In the genomic region with DNA sequence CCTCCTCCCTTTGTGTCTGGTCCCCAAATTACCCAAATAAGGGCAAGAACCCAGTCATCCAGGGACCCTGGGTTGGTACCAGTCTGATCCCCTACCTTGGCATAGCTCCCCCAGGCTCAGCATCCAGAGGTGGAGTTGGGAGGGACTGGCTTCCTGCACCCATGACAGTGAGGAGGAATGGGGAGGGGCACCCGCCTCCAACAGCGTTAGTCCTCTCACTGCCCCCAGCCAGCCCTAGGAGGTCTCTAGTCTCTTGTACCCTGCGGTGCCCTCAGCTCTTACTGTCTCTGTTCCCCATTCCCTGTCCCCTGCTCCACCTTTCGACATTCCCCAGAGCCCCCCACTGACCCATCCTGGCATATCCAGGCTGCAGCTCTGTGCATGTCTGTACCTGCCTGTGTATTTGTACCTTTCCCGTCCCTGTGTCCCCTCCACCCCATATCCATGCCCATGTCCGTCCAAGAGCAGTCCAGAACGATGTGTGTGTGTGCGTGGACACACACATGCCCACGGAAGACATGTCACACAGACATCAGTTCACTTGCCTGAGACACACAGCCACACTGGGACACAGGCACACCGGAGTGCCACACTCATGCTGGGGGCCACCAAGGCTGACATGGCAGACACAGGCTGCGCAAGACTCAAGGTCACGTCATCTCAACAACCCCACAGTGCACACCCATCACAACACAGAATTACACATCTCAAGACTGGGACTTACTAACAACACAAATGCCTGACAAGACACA, we compare ENCODE assay signal across 19 cellular contexts. TPM values are rescaled to one million over a fixed set of nuclear protein-coding genes. Genes with fewer than 3 reads are reported as not detected.
DNase-seq lines count a peak whose midpoint lies in the region; ATAC-seq and TF ChIP-seq lines count a peak whose summit lies in the region.
"Had no signal": no experiment of that assay in that cellular context is flagged by ENCODE, and none has a peak within 500 bp of the region (broad histone marks: within the 10 kb centered on the region; RNA-seq: fewer than 3 reads in every experiment).

No MANE protein-coding gene starts in this region.

- H4K8ac ChIP-seq in H9 (replicated peaks; ENCODE audit: insufficient read length, low read depth, low read length) = no peak overlapping the region

- H3K79me1 ChIP-seq in H9 (ENCODE audit: insufficient read depth, low read depth, low read length, poor library complexity, severe bottlenecking) = no peaks in the 10 kb centered on the region

- no peaks in the 10 kb centered on the region for H3K9me3 Mint-ChIP-seq in activated CD4-positive, alpha-beta T cell treated with anti-CD3 and anti-CD28 coated beads for 36 hours (ENCODE audit: low read depth)
- peaks cover 0 to 2% of the 10 kb centered on the region in 2 experiments; a peak in 1 of 5 replicates for H3K9me3 Mint-ChIP-seq in H9
- no peaks in the 10 kb centered on the region for H3K9me3 Mint-ChIP-seq in activated naive CD8-positive, alpha-beta T cell treated with anti-CD3 and anti-CD28 coated beads for 36 hours
- peaks cover 0 to 6% (median 0%) of the 10 kb centered on the region in 11 donors for H3K9me3 Mint-ChIP-seq in naive thymus-derived CD4-positive, alpha-beta T cell
- H3K9me3 Mint-ChIP-seq in HFFc6 = no peaks in the 10 kb centered on the region
- H3K9me3 Mint-ChIP-seq: brain had no signal

- no peak overlapping the region for H3K4me2 ChIP-seq in H9 (ENCODE audit: insufficient read depth, insufficient read length, low read length)
- H3K4me2 ChIP-seq: hepatocyte had no signal

- H3K4me1 ChIP-seq in H9 (ENCODE audit: insufficient read depth, low read length) = no peaks in the 10 kb centered on the region
- peaks cover 12 to 38% of the 10 kb centered on the region in 2 donors for H3K4me1 ChIP-seq in naive thymus-derived CD4-positive, alpha-beta T cell (ENCODE audit: control insufficient read depth in 2 of 2, insufficient read depth in 2 of 2, low read length in 2 of 2)
- H3K4me1 ChIP-seq: pancreas, upper lobe of right lung had no signal

- H3K27me3 Mint-ChIP-seq in activated CD4-positive, alpha-beta T cell treated with anti-CD3 and anti-CD28 coated beads for 36 hours = peaks cover 23% of the 10 kb centered on the region
- peaks cover 3% of the 10 kb centered on the region for H3K27me3 Mint-ChIP-seq in H9 (ENCODE audit: low read depth)
- H3K27me3 Mint-ChIP-seq in activated naive CD8-positive, alpha-beta T cell treated with anti-CD3 and anti-CD28 coated beads for 36 hours = peaks cover 28% of the 10 kb centered on the region
- H3K27me3 Mint-ChIP-seq in naive thymus-derived CD4-positive, alpha-beta T cell = peaks cover 0 to 28% (median 0%) of the 10 kb centered on the region in 5 donors
- H3K27me3 Mint-ChIP-seq in HFFc6 (ENCODE audit: insufficient read depth) = peaks cover 32% of the 10 kb centered on the region

- no peak overlapping the region for H2AK5ac ChIP-seq in H9 (ENCODE audit: insufficient read length, low read length)

- no peak overlapping the region for H3K4me3 ChIP-seq in naive thymus-derived CD4-positive, alpha-beta T cell (ENCODE audit: low read length)
- H3K4me3 ChIP-seq: hepatocyte, pancreas, upper lobe of right lung had no signal

- no peak overlapping the region for H3T11ph ChIP-seq in H9 (ENCODE audit: low read length)

- H3K14ac ChIP-seq in H9 (ENCODE audit: insufficient read depth, low read length) = 0 out of 2 replicates have a peak overlapping the region, but pooled peaks have one; percentile 1

- no peak overlapping the region for H3K27ac Mint-ChIP-seq in activated CD4-positive, alpha-beta T cell treated with anti-CD3 and anti-CD28 coated beads for 36 hours
- H3K27ac Mint-ChIP-seq in H9 = no peak overlapping the region
- peak overlapping the region; percentile 1 for H3K27ac Mint-ChIP-seq in activated naive CD8-positive, alpha-beta T cell treated with anti-CD3 and anti-CD28 coated beads for 36 hours
- H3K27ac Mint-ChIP-seq in naive thymus-derived CD4-positive, alpha-beta T cell = peak overlapping the region; percentile 26 to 87 (median 78)
- H3K27ac Mint-ChIP-seq in HFFc6 = no peak overlapping the region
- H3K27ac Mint-ChIP-seq: brain had no signal

- peaks cover 5% of the 10 kb centered on the region for H3K23me2 ChIP-seq in H9 (ENCODE audit: insufficient read length, low read depth, low read length, poor library complexity, severe bottlenecking)

- H2AFZ ChIP-seq in H9 (ENCODE audit: low read length) = no peak overlapping the region
- H2AFZ ChIP-seq: hepatocyte had no signal

- no peaks in the 10 kb centered on the region for H4K20me1 ChIP-seq in H9 (ENCODE audit: control insufficient read depth, insufficient read depth, insufficient read length)

- H2BK12ac ChIP-seq in H9 (ENCODE audit: insufficient read length, low read depth, low read length) = no peak overlapping the region

- no peak overlapping the region for H2BK120ac ChIP-seq in H9 (ENCODE audit: low read depth, low read length, poor library complexity, severe bottlenecking)

- no CpG with 5 or more reads among the region's 12 CpGs for WGBS in H9 (ENCODE audit: extremely low coverage, insufficient read length, low lambda C conversion rate)

- H4K91ac ChIP-seq in H9 (ENCODE audit: insufficient read length, low read depth, low read length) = no peak overlapping the region

- H3K36me3 Mint-ChIP-seq in activated CD4-positive, alpha-beta T cell treated with anti-CD3 and anti-CD28 coated beads for 36 hours (ENCODE audit: low read depth) = peaks cover 16% of the 10 kb centered on the region
- H3K36me3 Mint-ChIP-seq in H9 (ENCODE audit: insufficient read depth in 1 of 3, low read depth in 3 of 3) = peaks cover 2 to 12% (median 5%) of the 10 kb centered on the region in 3 experiments; a peak in 5 of 7 replicates
- H3K36me3 Mint-ChIP-seq in activated naive CD8-positive, alpha-beta T cell treated with anti-CD3 and anti-CD28 coated beads for 36 hours = peaks cover 7% of the 10 kb centered on the region
- H3K36me3 Mint-ChIP-seq in naive thymus-derived CD4-positive, alpha-beta T cell = peaks cover 0 to 37% (median 10%) of the 10 kb centered on the region in 5 donors
- peaks cover 10% of the 10 kb centered on the region; the same call in 1 of the 2 replicates for H3K36me3 Mint-ChIP-seq in HFFc6 (ENCODE audit: low read depth)

- no peak overlapping the region for H3K27ac ChIP-seq in H9 (ENCODE audit: insufficient read length, low read depth, low read length)
- peak overlapping the region; percentile 10 for H3K27ac ChIP-seq in naive thymus-derived CD4-positive, alpha-beta T cell (ENCODE audit: low read depth, low read length)
- H3K27ac ChIP-seq: hepatocyte, pancreas, upper lobe of right lung had no signal

- no peak overlapping the region for H3K4me3 Mint-ChIP-seq in activated CD4-positive, alpha-beta T cell treated with anti-CD3 and anti-CD28 coated beads for 36 hours
- H3K4me3 Mint-ChIP-seq in H9 = no peak overlapping the region
- no peak overlapping the region for H3K4me3 Mint-ChIP-seq in activated naive CD8-positive, alpha-beta T cell treated with anti-CD3 and anti-CD28 coated beads for 36 hours
- H3K4me3 Mint-ChIP-seq in naive thymus-derived CD4-positive, alpha-beta T cell = peak overlapping the region in 5 of 10 donors; percentile 8 to 49 (median 22)
- no peak overlapping the region for H3K4me3 Mint-ChIP-seq in HFFc6
- H3K4me3 Mint-ChIP-seq: brain had no signal

- H3K23ac ChIP-seq in H9 (ENCODE audit: insufficient read length, low read depth, low read length) = no peak overlapping the region

- no peaks in the 10 kb centered on the region for H3K79me2 ChIP-seq in H9 (ENCODE audit: insufficient read depth, low read length)
- H3K79me2 ChIP-seq: hepatocyte had no signal

- ATAC-seq in activated CD4-positive, alpha-beta T cell treated with anti-CD3 and anti-CD28 coated beads for 36 hours = peak; percentile 4
- ATAC-seq in naive thymus-derived CD4-positive, alpha-beta T cell = peak; percentile 10
- no peak for ATAC-seq in GM18517 (IDR thresholded peaks at IDR 0.05; ENCODE audit: unreplicated experiment)
- ATAC-seq: upper lobe of right lung had no signal

- POLR2A ChIA-PET in activated CD4-positive, alpha-beta T cell treated with anti-CD3 and anti-CD28 coated beads for 36 hours (lab: Charles Lee) = no interaction called here
- POLR2A ChIA-PET in naive thymus-derived CD4-positive, alpha-beta T cell (lab: Charles Lee) = interaction anchor here (0.9 to 15.6 kb wide), 9 partner anchors 9 to 50 kb away, joined by 3 to 348 read pairs (median 6); a partner anchor contains a TSS

- H3K9ac ChIP-seq in H9 (ENCODE audit: extremely low read depth, insufficient read length, low read length) = no peak overlapping the region

- TF ChIP-seq CTCF in H9 (conservative IDR thresholded peaks at IDR 0.05) (no peak), HFFc6 (IDR thresholded peaks at IDR 0.05) (no peak)

- H3K56ac ChIP-seq in H9 (ENCODE audit: insufficient read length, low read depth, low read length) = no peak overlapping the region

- peaks cover 13 to 34% (median 13%) of the 10 kb centered on the region in 3 experiments for H3K36me3 ChIP-seq in naive thymus-derived CD4-positive, alpha-beta T cell (ENCODE audit: control insufficient read depth in 2 of 3, insufficient read depth in 3 of 3, low read length in 3 of 3)

- no peak overlapping the region for H3K4ac ChIP-seq in H9 (ENCODE audit: low read depth, low read length)

- CTCF ChIA-PET in activated CD4-positive, alpha-beta T cell treated with anti-CD3 and anti-CD28 coated beads for 36 hours (lab: Charles Lee) = interaction anchor here (0.9 kb wide), 1 partner anchor 117 kb away, joined by 4 read pairs; no protein-coding TSS in a partner anchor
- CTCF ChIA-PET in naive thymus-derived CD4-positive, alpha-beta T cell (lab: Charles Lee) = interaction anchor here (0.9 to 1.3 kb wide), 5 partner anchors 15 to 37 kb away, joined by 3 to 4 read pairs (median 3); no protein-coding TSS in a partner anchor

- H2BK5ac ChIP-seq in H9 (ENCODE audit: insufficient read length, low read length) = no peak overlapping the region

- no peak overlapping the region for H4K5ac ChIP-seq in H9 (ENCODE audit: insufficient read length, low read depth, low read length)

- H3K27me3 ChIP-seq in H9 (ENCODE audit: insufficient read depth, low read length) = peaks cover 50% of the 10 kb centered on the region
- peaks cover 0 to 12% of the 10 kb centered on the region in 2 donors for H3K27me3 ChIP-seq in naive thymus-derived CD4-positive, alpha-beta T cell (ENCODE audit: control insufficient read depth in 2 of 2, insufficient read depth in 2 of 2, low read length in 2 of 2)

- H2BK15ac ChIP-seq in H9 (ENCODE audit: low read depth, low read length) = no peak overlapping the region

- no peak overlapping the region for H2BK20ac ChIP-seq in H9 (ENCODE audit: low read depth, low read length, poor library complexity, severe bottlenecking)

- no peak overlapping the region for H3K18ac ChIP-seq in H9 (ENCODE audit: insufficient read length, low read depth, low read length)

- H3K4me1 Mint-ChIP-seq in activated CD4-positive, alpha-beta T cell treated with anti-CD3 and anti-CD28 coated beads for 36 hours = peaks cover 40% of the 10 kb centered on the region
- peaks cover 6 to 24% of the 10 kb centered on the region in 2 experiments; a peak in 3 of 4 replicates for H3K4me1 Mint-ChIP-seq in H9
- H3K4me1 Mint-ChIP-seq in activated naive CD8-positive, alpha-beta T cell treated with anti-CD3 and anti-CD28 coated beads for 36 hours = peaks cover 32% of the 10 kb centered on the region
- peaks cover 28 to 56% (median 44%) of the 10 kb centered on the region in 7 donors for H3K4me1 Mint-ChIP-seq in naive thymus-derived CD4-positive, alpha-beta T cell
- no peaks in the 10 kb centered on the region for H3K4me1 Mint-ChIP-seq in HFFc6 (ENCODE audit: low read depth)

- no peaks in the 10 kb centered on the region for H3K9me3 ChIP-seq in H9 (ENCODE audit: control insufficient read depth, low read depth, low read length)
- H3K9me3 ChIP-seq in naive thymus-derived CD4-positive, alpha-beta T cell (ENCODE audit: control insufficient read depth in 2 of 3, low read length in 3 of 3) = no peaks in the 10 kb centered on the region
- H3K9me3 ChIP-seq: pancreas, upper lobe of right lung had no signal

- DNase-seq in activated CD4-positive, alpha-beta T cell treated with anti-CD3 and anti-CD28 coated beads for 36 hours = no peak
- DNase-seq in activated CD4-positive, alpha-beta T cell treated with anti-CD3 and anti-CD28 coated beads, Interleukin-2, amount 50 U/mL, for 4 hours = no peak
- no peak for DNase-seq in H9
- no peak for DNase-seq in activated naive CD8-positive, alpha-beta T cell treated with anti-CD3 and anti-CD28 coated beads for 36 hours
- DNase-seq in naive thymus-derived CD4-positive, alpha-beta T cell = peak in 2 of 9 donors; percentile 40 to 45
- no peak for DNase-seq in HFFc6
- DNase-seq in effector CD8-positive, alpha-beta T cell (lab: John Stamatoyannopoulos, UW) = no peak
- DNase-seq: ACHN; activated effector memory CD4-positive, alpha-beta T cell treated with anti-CD3 and anti-CD28 coated beads, Interleukin-2, amount 50 U/mL, for 16 hours; midbrain; NCI-H1092; NK-92 treated with Interleukin-12 subunit alpha and Interleukin-12 subunit beta, amount 100 ng/mL, for 24 hours; SHP77 treated with DMSO at 0.1 percent for 48 hours; upper lobe of right lung had no signal

- intact Hi-C loops in activated CD4-positive, alpha-beta T cell treated with anti-CD3 and anti-CD28 coated beads for 36 hours (cut with DNase I, micrococcal nuclease) = no loop called here
- intact Hi-C loops in naive thymus-derived CD4-positive, alpha-beta T cell (cut with micrococcal nuclease) = loop anchor here in 1 of 2 donors (2.0 kb wide), 1 partner anchor 38 kb away; no protein-coding TSS in a partner anchor

RNA-seq across cellular contexts. Expression of a gene that starts 17.8 kb away (rescaled TPM):
- total RNA-seq in activated CD4-positive, alpha-beta T cell treated with anti-CD3 and anti-CD28 coated beads for 36 hours = 1 to 10 TPM; 1.7 to 1.9 TPM
- total RNA-seq in H9 (2021) = 0.11 and 0.22 TPM in 2 replicates
- total RNA-seq in activated naive CD8-positive, alpha-beta T cell treated with anti-CD3 and anti-CD28 coated beads for 36 hours = 1 to 10 TPM; 1.1 to 1.2 TPM
- 10 to 100 TPM in 2 of 5 experiments, 1 to 10 TPM in 3; 3.0 to 15.0 (median 8.0) TPM for total RNA-seq in naive thymus-derived CD4-positive, alpha-beta T cell
- polyA plus RNA-seq in naive thymus-derived CD4-positive, alpha-beta T cell = not detected
- under 1 TPM in 4 of 6 experiments, not detected in 2; 0.09 to 0.17 (median 0.12) TPM for total RNA-seq in HFFc6 (2021; fragmentation: NEBNext Ultra II Directional; extraction: Animal tissue kit (Norgen Biotek cat#: 25700))
- total RNA-seq: skeletal muscle tissue had no signal
- polyA plus RNA-seq: hepatocyte had no signal

RNA-seq across cellular contexts. Expression of a gene that starts 27.4 kb away (rescaled TPM):
- 100 to 1,000 TPM; 231 to 276 TPM for total RNA-seq in activated CD4-positive, alpha-beta T cell treated with anti-CD3 and anti-CD28 coated beads for 36 hours
- total RNA-seq in H9 (2021) = 47.0 and 50.3 TPM in 2 replicates
- total RNA-seq in activated naive CD8-positive, alpha-beta T cell treated with anti-CD3 and anti-CD28 coated beads for 36 hours = 100 to 1,000 TPM; 285 to 295 TPM
- total RNA-seq in naive thymus-derived CD4-positive, alpha-beta T cell = 1,000 to 10,000 TPM in 4 of 5 experiments, 100 to 1,000 TPM in 1; 662 to 1,236 (median 1,141) TPM
- 100 to 1,000 TPM; 184 to 367 TPM for polyA plus RNA-seq in naive thymus-derived CD4-positive, alpha-beta T cell
- total RNA-seq in HFFc6 (2021; fragmentation: NEBNext Ultra II Directional; extraction: Animal tissue kit (Norgen Biotek cat#: 25700)) = 10 to 100 TPM; 63.8 to 73.3 (median 68.2) TPM

RNA-seq across cellular contexts. Expression of a gene that starts 33.3 kb away (rescaled TPM):
- 1 to 10 TPM; 4.0 to 4.1 TPM for total RNA-seq in activated CD4-positive, alpha-beta T cell treated with anti-CD3 and anti-CD28 coated beads for 36 hours
- 0.22 and 0.39 TPM in 2 replicates for total RNA-seq in H9 (2021)
- total RNA-seq in activated naive CD8-positive, alpha-beta T cell treated with anti-CD3 and anti-CD28 coated beads for 36 hours = 10 to 100 TPM; 28.8 to 32.2 TPM
- 10 to 100 TPM in 1 of 5 experiments, 1 to 10 TPM in 4; 2.6 to 27.9 (median 2.8) TPM for total RNA-seq in naive thymus-derived CD4-positive, alpha-beta T cell
- polyA plus RNA-seq in naive thymus-derived CD4-positive, alpha-beta T cell = 10 to 100 TPM in 1 of 2 donors, 1 to 10 TPM in 1; 9.6 to 16.8 TPM
- under 1 TPM in 4 of 6 experiments, not detected in 2; 0.23 to 0.62 (median 0.35) TPM for total RNA-seq in HFFc6 (2021; fragmentation: NEBNext Ultra II Directional; extraction: Animal tissue kit (Norgen Biotek cat#: 25700))

RNA-seq across cellular contexts. Expression of a gene that starts 48.7 kb away (rescaled TPM):
- 10 to 100 TPM; 35.3 to 49.7 TPM for total RNA-seq in activated CD4-positive, alpha-beta T cell treated with anti-CD3 and anti-CD28 coated beads for 36 hours
- 94.0 and 105 TPM in 2 replicates for total RNA-seq in H9 (2021)
- total RNA-seq in activated naive CD8-positive, alpha-beta T cell treated with anti-CD3 and anti-CD28 coated beads for 36 hours = 10 to 100 TPM; 46.9 to 50.7 TPM
- total RNA-seq in naive thymus-derived CD4-positive, alpha-beta T cell = 10 to 100 TPM; 70.4 to 90.9 (median 78.1) TPM
- polyA plus RNA-seq in naive thymus-derived CD4-positive, alpha-beta T cell = 100 to 1,000 TPM; 171 to 187 TPM
- total RNA-seq in HFFc6 (2021; fragmentation: NEBNext Ultra II Directional; extraction: Animal tissue kit (Norgen Biotek cat#: 25700)) = 100 to 1,000 TPM; 245 to 349 (median 258) TPM

RNA-seq across cellular contexts. Expression of a gene that starts 50.4 kb away (rescaled TPM):
- 1,000 to 10,000 TPM; 2,342 to 3,204 TPM for total RNA-seq in activated CD4-positive, alpha-beta T cell treated with anti-CD3 and anti-CD28 coated beads for 36 hours
- total RNA-seq in H9 (2021) = 3,024 and 3,117 TPM in 2 replicates
- total RNA-seq in activated naive CD8-positive, alpha-beta T cell treated with anti-CD3 and anti-CD28 coated beads for 36 hours = 1,000 to 10,000 TPM; 3,012 to 3,178 TPM
- 1,000 to 10,000 TPM; 2,739 to 3,712 (median 3,396) TPM for total RNA-seq in naive thymus-derived CD4-positive, alpha-beta T cell
- 1,000 to 10,000 TPM; 6,645 to 7,822 TPM for polyA plus RNA-seq in naive thymus-derived CD4-positive, alpha-beta T cell
- 1,000 to 10,000 TPM; 2,312 to 2,495 (median 2,438) TPM for total RNA-seq in HFFc6 (2021; fragmentation: NEBNext Ultra II Directional; extraction: Animal tissue kit (Norgen Biotek cat#: 25700))

Comparison
In these comparisons a context has a peak if more than half of its experiments do, and no peak if none do; other contexts are left out.
1. H3K27ac Mint-ChIP-seq: peak in activated naive CD8-positive, alpha-beta T cell treated with anti-CD3 and anti-CD28 coated beads for 36 hours (single experiment) and naive thymus-derived CD4-positive, alpha-beta T cell (9 of 9); none in activated CD4-positive, alpha-beta T cell treated with anti-CD3 and anti-CD28 coated beads for 36 hours (single experiment), H9 (0 of 3) and HFFc6 (single experiment).